ENCODE assay signal across 12 cellular contexts in the genomic region with DNA sequence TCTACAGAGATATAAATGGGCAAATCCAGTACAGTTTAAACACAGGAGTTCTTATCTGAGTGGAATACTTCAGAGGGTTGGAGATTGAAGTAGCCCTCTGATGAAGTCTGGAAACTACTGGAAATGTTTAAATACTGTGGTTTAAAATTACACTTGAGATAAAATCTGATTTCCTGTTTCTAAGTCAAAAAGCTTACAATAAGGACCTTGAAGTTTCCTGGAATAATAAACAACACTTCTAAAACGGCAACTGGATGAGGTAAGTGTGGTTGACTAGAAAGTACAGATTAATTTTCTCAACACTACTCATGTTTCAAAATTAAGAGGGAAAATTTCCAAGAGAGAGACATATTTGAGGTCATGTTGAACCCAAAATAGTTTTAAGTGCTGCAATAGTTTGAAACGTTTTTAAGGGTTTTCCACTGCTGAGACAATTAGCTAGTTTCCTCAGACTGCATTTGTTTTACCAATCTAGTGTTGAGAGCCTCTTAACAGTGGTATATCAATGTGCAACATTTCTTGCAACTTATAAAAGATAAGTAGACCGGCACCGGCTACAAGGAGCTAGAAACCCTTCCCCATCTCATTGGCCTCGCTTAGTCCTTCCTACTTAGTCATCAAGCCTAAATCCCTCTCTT. TPM values are rescaled to one million over a fixed set of nuclear protein-coding genes. Genes with fewer than 3 reads are reported as not detected.
DNase-seq lines count a peak whose midpoint lies in the region; FAIRE-seq and TF ChIP-seq lines count a peak whose summit lies in the region.
"Had no signal": no experiment of that assay in that cellular context is flagged by ENCODE, and none has a peak within 500 bp of the region (broad histone marks: within the 10 kb centered on the region; RNA-seq: fewer than 3 reads in every experiment).

No MANE protein-coding gene starts in this region.

- BruUV-seq in MCF 10A (replicated peaks; lab: Mats Ljungman, UMichigan) = no TSS peak

- no peak overlapping the region for H3K4me3 ChIP-seq in breast epithelium
- no peak overlapping the region for H3K4me3 ChIP-seq in foreskin fibroblast (ENCODE audit: low read depth in 1 of 2, low read length in 2 of 2)
- H3K4me3 ChIP-seq in uterus = no peak overlapping the region
- no peak overlapping the region for H3K4me3 ChIP-seq in BE2C (ENCODE audit: low read depth, low read length)

- intact Hi-C loops in breast epithelium (cut with DNase I; ENCODE audit: low total_unique reads) (no loop called here), MCF 10A (cut with micrococcal nuclease) (no loop called here), uterus (cut with DNase I; ENCODE audit: low total_unique reads) (no loop called here), posterior vena cava (cut with DNase I) (no loop called here)

- DNase-seq in breast epithelium (ENCODE audit: low spot score in 2 of 2) (no peak), MCF 10A (ENCODE audit: unreplicated experiment) (no peak), SIG-M5 treated with dmso at 0.1 percent for 504 hours (lab: John Stamatoyannopoulos, UW; ENCODE audit: unreplicated experiment) (peak; percentile 80), foreskin fibroblast (peak; percentile 63 to 65), uterus (no peak), BE2C (no peak), posterior vena cava (ENCODE audit: low spot score) (no peak), H54 (ENCODE audit: insufficient read length, low spot score) (no peak)
- DNase-seq: C1 segment of cervical spinal cord had no signal

- H3K27ac Mint-ChIP-seq in MCF 10A (ENCODE audit: low read depth, unreplicated experiment) = no peak overlapping the region

- no peaks in the 10 kb centered on the region for H3K9me3 Mint-ChIP-seq in MCF 10A (ENCODE audit: unreplicated experiment)

- CTCF ChIA-PET in MCF 10A (lab: Yijun Ruan, JAX) = interaction anchor here (0.6 to 2.9 kb wide), 4 partner anchors 114 to 137 kb away, joined by 3 to 9 read pairs (median 4); no protein-coding TSS in a partner anchor

- TF ChIP-seq CTCF in breast epithelium (IDR thresholded peaks at IDR 0.05) (no peak), MCF 10A (IDR thresholded peaks at IDR 0.05; ENCODE audit: unreplicated experiment) (no peak), foreskin fibroblast (IDR thresholded peaks at IDR 0.05; ENCODE audit: low read depth, low read length) (no peak), uterus (IDR thresholded peaks at IDR 0.05) (no peak), BE2C (IDR thresholded peaks at IDR 0.05; ENCODE audit: low read depth, low read length) (no peak)

- no peak for TF ChIP-seq POLR2A in breast epithelium (IDR thresholded peaks at IDR 0.05)
- no peak for TF ChIP-seq POLR2A in uterus (IDR thresholded peaks at IDR 0.05)
- TF ChIP-seq POLR2A in H54 (IDR thresholded peaks at IDR 0.05; ENCODE audit: low read depth, low read length) = no peak

- POLR2A ChIA-PET in MCF 10A (lab: Yijun Ruan, JAX) = interaction anchor here (0.6 kb wide), 1 partner anchor 9 kb away, joined by 3 read pairs; no protein-coding TSS in a partner anchor

- H3K36me3 ChIP-seq in breast epithelium = no peaks in the 10 kb centered on the region
- no peaks in the 10 kb centered on the region for H3K36me3 ChIP-seq in uterus
- no peaks in the 10 kb centered on the region for H3K36me3 ChIP-seq in BE2C

- H3K27me3 Mint-ChIP-seq in MCF 10A (ENCODE audit: insufficient read depth, unreplicated experiment) = peaks cover 16% of the 10 kb centered on the region

- H3K27ac ChIP-seq in breast epithelium (peak overlapping the region; percentile 19 to 35), uterus (peak overlapping the region; percentile 4 to 40)

- H3K4me3 Mint-ChIP-seq in MCF 10A (ENCODE audit: unreplicated experiment) = no peak overlapping the region

- no peak for FAIRE-seq in H54 (lab: Jason Lieb, UNC)
- FAIRE-seq: keratinocyte had no signal

- H3K9me3 ChIP-seq in breast epithelium (no peaks in the 10 kb centered on the region), uterus (no peaks in the 10 kb centered on the region), BE2C (no peaks in the 10 kb centered on the region)

- H3K36me3 Mint-ChIP-seq in MCF 10A (ENCODE audit: insufficient read depth, unreplicated experiment) = no peaks in the 10 kb centered on the region

- H3K4me1 ChIP-seq in breast epithelium (no peaks in the 10 kb centered on the region), uterus (peaks cover 0 to 10% of the 10 kb centered on the region in 2 donors), BE2C (no peaks in the 10 kb centered on the region)

- H3K27me3 ChIP-seq in breast epithelium (no peaks in the 10 kb centered on the region), uterus (no peaks in the 10 kb centered on the region), BE2C (no peaks in the 10 kb centered on the region)

- no peaks in the 10 kb centered on the region for H3K4me1 Mint-ChIP-seq in MCF 10A (ENCODE audit: insufficient read depth, unreplicated experiment)

RNA-seq across cellular contexts. Expression of a gene that starts 27.4 kb away (rescaled TPM):
- 1 to 10 TPM in 2 of 3 donors, under 1 TPM in 1; 0.96 to 3.9 (median 2.2) TPM for total RNA-seq in breast epithelium
- total RNA-seq in MCF 10A (2022) = not detected in 2 replicates
- 1 to 10 TPM; 1.3 to 5.6 (median 2.0) TPM for total RNA-seq in uterus
- 25.2 TPM for polyA plus RNA-seq in BE2C (2012; ENCODE audit: insufficient read depth, insufficient read length, low read depth)
- under 1 TPM; 0.60 to 0.71 TPM for total RNA-seq in posterior vena cava
- total RNA-seq: NCI-H460, pulmonary artery endothelial cell had no signal
- polyA plus RNA-seq: keratinocyte had no signal

RNA-seq across cellular contexts. Expression of a gene that starts 41.2 kb away (rescaled TPM):
- total RNA-seq in breast epithelium (10 to 100 TPM in 1 of 3 donors, under 1 TPM in 2; 0.33 to 13.8 (median 0.59) TPM), MCF 10A (2022) (not detected in 2 replicates), uterus (under 1 TPM in 2 of 4 donors, not detected in 2; 0.21 to 0.62 TPM), posterior vena cava (1 to 10 TPM in 1 of 2 donors, under 1 TPM in 1; 1.00 to 2.7 TPM)
- polyA plus RNA-seq in BE2C (2012; ENCODE audit: insufficient read depth, insufficient read length, low read depth) = 0.15 TPM
- total RNA-seq: NCI-H460, pulmonary artery endothelial cell had no signal

Comparison
In these comparisons a context has a peak if more than half of its experiments do, and no peak if none do; other contexts are left out.
1. DNase-seq: peak in SIG-M5 treated with dmso at 0.1 percent for 504 hours (single experiment) and foreskin fibroblast (2 of 2); none in breast epithelium (0 of 2), MCF 10A (single experiment), uterus (0 of 2), BE2C (single experiment), posterior vena cava (single experiment) and H54 (single experiment).